ENCODE assay signal across 8 cellular contexts in genomic region chr1:150563340-150564038, GRCh38. TPM values are rescaled to one million over a fixed set of nuclear protein-coding genes. Genes with fewer than 3 reads are reported as not detected.
A peak's percentile ranks its signal among the peaks of the same experiment; 100 is the strongest.
DNase-seq lines count a peak whose midpoint lies in the region; ATAC-seq and TF ChIP-seq lines count a peak whose summit lies in the region.

No MANE protein-coding gene starts in this region.

- peak; percentile 77 for DNase-seq in Right ventricle myocardium superior
- DNase-seq in Right ventricle myocardium inferior (ENCODE audit: missing footprints): no peak
- peak; percentile 85 for DNase-seq in NCI-H1694 (lab: John Stamatoyannopoulos, UW)
- peak; percentile 56 for DNase-seq in hepatocyte (ENCODE audit: low spot score)
- DNase-seq in stimulated activated naive B cell treated with anti-CD40 and anti-IgM and Interleukin-4, amounts not matched to agents 10 μg/mL and 1 μg/mL and 100 μg/mL, for 72 hours: no peak
- DNase-seq in SKM-1 (lab: John Stamatoyannopoulos, UW; ENCODE audit: unreplicated experiment): no peak
- DNase-seq in NOMO-1 (lab: John Stamatoyannopoulos, UW; ENCODE audit: unreplicated experiment in 2 of 2): no peak

- peak overlapping the region; percentile 100 for H3K27ac Mint-ChIP-seq in activated naive CD8-positive, alpha-beta T cell
- peak overlapping the region; percentile 99 for H3K27ac Mint-ChIP-seq in stimulated activated naive B cell treated with anti-CD40 and anti-IgM and Interleukin-4, amounts not matched to agents 10 μg/mL and 1 μg/mL and 100 μg/mL, for 72 hours

- H3K36me3 ChIP-seq in hepatocyte (replicated peaks; ENCODE audit: insufficient read depth, low read depth): no peaks in the 10 kb centered on the region

- no peak for TF ChIP-seq CTCF in hepatocyte (IDR thresholded peaks at IDR 0.05; ENCODE audit: poor library complexity)

- H3K27ac ChIP-seq in hepatocyte: peak overlapping the region; percentile 99

- peaks cover 62% of the 10 kb centered on the region for H3K79me2 ChIP-seq in hepatocyte

- H3K4me3 ChIP-seq in hepatocyte: no peak overlapping the region

- no peaks in the 10 kb centered on the region for H4K20me1 ChIP-seq in hepatocyte (ENCODE audit: insufficient read depth, poor library complexity, severe bottlenecking)

- no peaks in the 10 kb centered on the region for H3K27me3 Mint-ChIP-seq in activated naive CD8-positive, alpha-beta T cell
- H3K27me3 Mint-ChIP-seq in stimulated activated naive B cell treated with anti-CD40 and anti-IgM and Interleukin-4, amounts not matched to agents 10 μg/mL and 1 μg/mL and 100 μg/mL, for 72 hours: no peaks in the 10 kb centered on the region

- no peak overlapping the region for H2AFZ ChIP-seq in hepatocyte

- peaks cover 72% of the 10 kb centered on the region for H3K4me1 Mint-ChIP-seq in activated naive CD8-positive, alpha-beta T cell (ENCODE audit: low read depth)
- H3K4me1 Mint-ChIP-seq in stimulated activated naive B cell treated with anti-CD40 and anti-IgM and Interleukin-4, amounts not matched to agents 10 μg/mL and 1 μg/mL and 100 μg/mL, for 72 hours: peaks cover 57 to 84% of the 10 kb centered on the region in 2 donors

- intact Hi-C loops in Right ventricle myocardium superior (cut with DNase I) (loop anchor here (5.0 kb wide), 1 partner anchor 364 kb away; the partner anchor contains the start of gene SETDB1), Right ventricle myocardium inferior (cut with DNase I) (loop anchor here (10.0 kb wide), 1 partner anchor 251 kb away; no protein-coding TSS in a partner anchor)

- ATAC-seq in Right ventricle myocardium superior (ENCODE audit: poor library complexity) (no peak), Right ventricle myocardium inferior (no peak)
- ATAC-seq in stimulated activated naive B cell treated with anti-CD40 and anti-IgM and Interleukin-4, amounts not matched to agents 10 μg/mL and 1 μg/mL and 100 μg/mL, for 72 hours (replicated peaks): peak; percentile 41 to 44

- H3K4me2 ChIP-seq in hepatocyte: peak overlapping the region; percentile 80

- H3K27me3 ChIP-seq in hepatocyte: no peaks in the 10 kb centered on the region

- H3K4me3 Mint-ChIP-seq in activated naive CD8-positive, alpha-beta T cell: peak overlapping the region; percentile 98
- H3K4me3 Mint-ChIP-seq in stimulated activated naive B cell treated with anti-CD40 and anti-IgM and Interleukin-4, amounts not matched to agents 10 μg/mL and 1 μg/mL and 100 μg/mL, for 72 hours: peak overlapping the region; percentile 95 to 97

- WGBS in hepatocyte (ENCODE audit: low lambda C conversion rate, missing lambda C conversion rate): 48% methylated on average over 4 of the region's 4 CpGs

- no peaks in the 10 kb centered on the region for H3K9me3 ChIP-seq in hepatocyte (ENCODE audit: low read depth)

- peaks cover 5% of the 10 kb centered on the region for H3K36me3 Mint-ChIP-seq in activated naive CD8-positive, alpha-beta T cell
- peaks cover 3 to 6% of the 10 kb centered on the region in 2 donors for H3K36me3 Mint-ChIP-seq in stimulated activated naive B cell treated with anti-CD40 and anti-IgM and Interleukin-4, amounts not matched to agents 10 μg/mL and 1 μg/mL and 100 μg/mL, for 72 hours

- H3K9me3 Mint-ChIP-seq in activated naive CD8-positive, alpha-beta T cell (ENCODE audit: low read depth): no peaks in the 10 kb centered on the region
- H3K9me3 Mint-ChIP-seq in stimulated activated naive B cell treated with anti-CD40 and anti-IgM and Interleukin-4, amounts not matched to agents 10 μg/mL and 1 μg/mL and 100 μg/mL, for 72 hours: no peaks in the 10 kb centered on the region

- H3K9me2 ChIP-seq in hepatocyte (replicated peaks; ENCODE audit: insufficient read depth): no peaks in the 10 kb centered on the region

- peaks cover 63% of the 10 kb centered on the region for H3K4me1 ChIP-seq in hepatocyte (ENCODE audit: insufficient read depth)

RNA-seq across cellular contexts. Expression of gene ADAMTSL4, which starts 14.3 kb away (rescaled TPM):
- 64.4 TPM for total RNA-seq in Right ventricle myocardium superior
- 80.3 TPM for total RNA-seq in Right ventricle myocardium inferior
- total RNA-seq in hepatocyte: 3.7 and 8.1 TPM in 2 replicates
- polyA plus RNA-seq in hepatocyte: 19.7 and 28.0 TPM in 2 replicates

RNA-seq across cellular contexts. Expression of gene MCL1, which starts 15.9 kb away (rescaled TPM):
- total RNA-seq in Right ventricle myocardium superior (85.9 TPM), Right ventricle myocardium inferior (99.7 TPM), hepatocyte (302 and 388 TPM in 2 replicates)
- 150 and 181 TPM in 2 replicates for polyA plus RNA-seq in hepatocyte

RNA-seq across cellular contexts. Expression of gene FALEC, which starts 47.9 kb away (rescaled TPM):
- total RNA-seq in Right ventricle myocardium superior: not detected
- total RNA-seq in Right ventricle myocardium inferior: not detected
- total RNA-seq in hepatocyte: not detected in 2 replicates
- polyA plus RNA-seq in hepatocyte: 0.39 TPM in 1 of 2 replicates, not detected in the other

RNA-seq across cellular contexts. Expression of gene ECM1, which starts 55.6 kb away (rescaled TPM):
- 16.7 TPM for total RNA-seq in Right ventricle myocardium superior
- 24.1 TPM for total RNA-seq in Right ventricle myocardium inferior
- 1.0 and 3.0 TPM in 2 replicates for total RNA-seq in hepatocyte
- polyA plus RNA-seq in hepatocyte: 7.1 and 8.8 TPM in 2 replicates

Comparison
In these comparisons a context has a peak if more than half of its experiments do, and no peak if none do; other contexts are left out.
1. DNase-seq: peak in Right ventricle myocardium superior (single experiment), NCI-H1694 (single experiment) and hepatocyte (single experiment); none in Right ventricle myocardium inferior (single experiment), stimulated activated naive B cell treated with anti-CD40 and anti-IgM and Interleukin-4, amounts not matched to agents 10 μg/mL and 1 μg/mL and 100 μg/mL, for 72 hours (single experiment), SKM-1 (single experiment) and NOMO-1 (0 of 2).
2. ATAC-seq: peak in stimulated activated naive B cell treated with anti-CD40 and anti-IgM and Interleukin-4, amounts not matched to agents 10 μg/mL and 1 μg/mL and 100 μg/mL, for 72 hours (2 of 2); none in Right ventricle myocardium superior (single experiment) and Right ventricle myocardium inferior (single experiment).